Comparison of ENCODE assay signal across 8 cellular contexts in genomic region chr18:35971661-35972196, GRCh38.
DNase-seq lines count a peak whose midpoint lies in the region; TF ChIP-seq lines count a peak whose summit lies in the region.

No MANE protein-coding gene starts in this region.

- H3K27me3 ChIP-seq in H7 (ENCODE audit: control insufficient read depth, insufficient read depth, low read length) (no peaks in the 10 kb centered on the region), layer of hippocampus (ENCODE audit: control insufficient read depth, insufficient read depth, low read length) (no peaks in the 10 kb centered on the region)

- H3K9me3 Mint-ChIP-seq in brain = no peaks in the 10 kb centered on the region

- H3K36me3 ChIP-seq in H7 (replicated peaks; ENCODE audit: control insufficient read depth, insufficient read depth, low read length) = peaks cover 12% of the 10 kb centered on the region

- peaks cover 27% of the 10 kb centered on the region for H3K27me3 Mint-ChIP-seq in brain

- peak overlapping the region; percentile 98 for H3K4me3 ChIP-seq in H7 (ENCODE audit: insufficient read depth, low read depth, low read length)

- peak overlapping the region; percentile 93 to 97 (median 94) for H3K27ac Mint-ChIP-seq in brain

- peak; percentile 25 to 34 for DNase-seq in NCI-H2081 (lab: John Stamatoyannopoulos, UW)
- no peak for DNase-seq in NCI-H2081 treated with DMSO at 0.1 percent for 48 hours (lab: John Stamatoyannopoulos, UW)
- DNase-seq in H7 = peak; percentile 31
- DNase-seq in NCI-H1105 (lab: John Stamatoyannopoulos, UW) = peak; percentile 24
- no peak for DNase-seq in NCI-H446 treated with DMSO at 0.1 percent for 48 hours (lab: John Stamatoyannopoulos, UW)

- peaks cover 27% of the 10 kb centered on the region for H3K36me3 Mint-ChIP-seq in brain

- H3K27ac ChIP-seq in layer of hippocampus (ENCODE audit: low read depth, low read length) = peak overlapping the region; percentile 96
- H3K27ac ChIP-seq in temporal lobe (ENCODE audit: low read depth, low read length) = peak overlapping the region; percentile 81

- peak overlapping the region; percentile 94 to 99 (median 99) for H3K4me3 Mint-ChIP-seq in brain

- peaks cover 35% of the 10 kb centered on the region for H3K4me1 Mint-ChIP-seq in brain

- TF ChIP-seq CTCF in brain (conservative IDR thresholded peaks at IDR 0.05) = no peak

Comparison
In these comparisons a context has a peak if more than half of its experiments do, and no peak if none do; other contexts are left out.
1. DNase-seq: peak in NCI-H2081 (2 of 2), H7 (single experiment) and NCI-H1105 (single experiment); none in NCI-H2081 treated with DMSO at 0.1 percent for 48 hours (single experiment) and NCI-H446 treated with DMSO at 0.1 percent for 48 hours (single experiment).